ENCODE assay signal across 14 cellular contexts in the genomic region with DNA sequence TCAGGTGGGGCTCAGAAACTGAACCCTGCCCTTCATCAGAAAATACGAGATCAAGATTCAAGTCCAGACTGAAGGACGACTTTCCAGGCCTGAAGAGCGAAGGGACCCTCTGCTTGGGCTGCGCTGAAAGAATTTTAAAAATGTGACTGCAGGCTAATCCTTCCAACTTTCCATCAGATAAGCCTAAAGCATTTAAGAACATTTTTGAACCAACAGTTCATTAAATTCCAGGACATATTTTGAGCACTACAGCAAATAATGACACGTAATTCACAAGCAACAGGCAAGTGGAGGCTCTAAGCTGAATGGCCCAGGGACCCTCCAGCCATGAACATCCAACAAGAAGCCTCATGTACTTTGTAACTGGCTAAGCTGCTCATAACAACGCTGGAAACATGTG.
"Had no signal": no experiment of that assay in that cellular context is flagged by ENCODE, and none has a peak within 500 bp of the region (broad histone marks: within the 10 kb centered on the region; RNA-seq: fewer than 3 reads in every experiment).

No MANE protein-coding gene starts in this region.

- DNase-seq: activated CD4-positive, alpha-beta T cell treated with anti-CD3 and anti-CD28 coated beads, Interleukin-2, amount 50 U/mL, for 4 hours; activated gamma-delta T cell; amniotic stem cell; effector CD4-positive, alpha-beta T cell; gastrocnemius medialis; left lung; natural killer cell; stimulated activated CD4-positive, alpha-beta T cell treated with anti-CD3 and anti-CD28 coated beads, Interleukin-4, amount 100 ng/mL, for 24 hours; thyroid gland had no signal

- H3K4me3 ChIP-seq: gastrocnemius medialis, left lung, pancreas, thyroid gland had no signal

- H3K9me3 Mint-ChIP-seq: activated naive CD4-positive, alpha-beta T cell treated with anti-CD3 and anti-CD28 coated beads, Interleukin-2, amount 50 U/mL, for 24 hours; natural killer cell; stimulated activated effector memory CD8-positive, alpha-beta T cell treated with anti-CD3 and anti-CD28 coated beads, Interleukin-12 subunit alpha, Interleukin-12 subunit beta, amount 100 ng/mL, for 72 hours had no signal

- H3K27ac ChIP-seq: gastrocnemius medialis, left lung, neutrophil, pancreas, thyroid gland had no signal

- H3K27ac Mint-ChIP-seq: activated naive CD4-positive, alpha-beta T cell treated with anti-CD3 and anti-CD28 coated beads, Interleukin-2, amount 50 U/mL, for 24 hours; natural killer cell; stimulated activated effector memory CD8-positive, alpha-beta T cell treated with anti-CD3 and anti-CD28 coated beads, Interleukin-12 subunit alpha, Interleukin-12 subunit beta, amount 100 ng/mL, for 72 hours had no signal

- H3K4me1 Mint-ChIP-seq: activated naive CD4-positive, alpha-beta T cell treated with anti-CD3 and anti-CD28 coated beads, Interleukin-2, amount 50 U/mL, for 24 hours; natural killer cell; stimulated activated effector memory CD8-positive, alpha-beta T cell treated with anti-CD3 and anti-CD28 coated beads, Interleukin-12 subunit alpha, Interleukin-12 subunit beta, amount 100 ng/mL, for 72 hours had no signal

- H3K36me3 ChIP-seq: gastrocnemius medialis, left lung, neutrophil, pancreas, thyroid gland had no signal

- ATAC-seq: gastrocnemius medialis; left lung; natural killer cell; pancreas; sciatic nerve; stimulated activated effector memory CD8-positive, alpha-beta T cell treated with anti-CD3 and anti-CD28 coated beads, Interleukin-12 subunit alpha, Interleukin-12 subunit beta, amount 100 ng/mL, for 72 hours had no signal

- H3K9me3 ChIP-seq: gastrocnemius medialis, left lung, neutrophil, pancreas, thyroid gland had no signal

- H3K4me3 Mint-ChIP-seq: activated naive CD4-positive, alpha-beta T cell treated with anti-CD3 and anti-CD28 coated beads, Interleukin-2, amount 50 U/mL, for 24 hours; natural killer cell; stimulated activated effector memory CD8-positive, alpha-beta T cell treated with anti-CD3 and anti-CD28 coated beads, Interleukin-12 subunit alpha, Interleukin-12 subunit beta, amount 100 ng/mL, for 72 hours had no signal

- H3K36me3 Mint-ChIP-seq: activated naive CD4-positive, alpha-beta T cell treated with anti-CD3 and anti-CD28 coated beads, Interleukin-2, amount 50 U/mL, for 24 hours; natural killer cell; stimulated activated effector memory CD8-positive, alpha-beta T cell treated with anti-CD3 and anti-CD28 coated beads, Interleukin-12 subunit alpha, Interleukin-12 subunit beta, amount 100 ng/mL, for 72 hours had no signal

- H3K4me1 ChIP-seq: gastrocnemius medialis, left lung, pancreas had no signal

- H3K27me3 ChIP-seq: gastrocnemius medialis, left lung, neutrophil, pancreas, thyroid gland had no signal
